17 cellular contexts compared by ENCODE assay signal in the genomic region with DNA sequence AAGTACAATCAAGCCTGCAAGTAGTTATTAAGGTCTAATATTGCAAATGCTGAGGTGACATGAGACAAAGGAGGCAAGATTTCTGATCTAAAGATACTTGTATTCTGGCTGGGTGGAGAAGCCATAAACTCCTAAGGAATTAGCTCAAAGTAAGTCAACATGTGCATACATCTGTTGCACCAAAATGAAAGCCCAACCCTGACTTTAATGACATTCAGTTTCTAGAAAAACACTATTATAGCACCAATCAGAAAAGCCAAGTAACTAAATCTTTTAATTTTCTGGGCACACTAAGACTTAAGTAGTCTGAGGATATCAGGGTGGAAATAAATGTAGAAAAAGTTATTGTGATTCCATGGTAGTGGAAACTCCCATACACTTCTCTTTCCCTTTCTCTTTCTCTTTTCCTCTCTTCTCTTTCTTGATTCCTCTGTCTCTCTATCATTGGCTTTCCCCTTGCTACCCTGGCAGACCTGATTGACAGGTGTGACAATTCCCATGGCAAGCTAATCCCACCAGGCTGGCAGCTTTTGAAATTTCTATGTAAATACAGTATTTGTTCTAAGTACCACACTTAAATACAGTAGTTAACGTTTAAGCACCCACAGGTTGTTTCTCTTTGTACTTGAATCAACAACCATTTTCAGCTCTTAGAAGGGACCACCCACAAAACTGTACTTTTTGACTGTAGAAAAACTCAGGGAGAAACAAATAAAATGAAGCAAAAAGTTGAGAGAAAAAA.
"Had no signal": no experiment of that assay in that cellular context is flagged by ENCODE, and none has a peak within 500 bp of the region (broad histone marks: within the 10 kb centered on the region; RNA-seq: fewer than 3 reads in every experiment).

No MANE protein-coding gene starts in this region.

- ATAC-seq: activated CD8-positive, alpha-beta T cell treated with anti-CD3 and anti-CD28 coated beads, Interleukin-2, amount 10 ng/mL, durations not matched to agents 7 days and 5 days; left colon had no signal

- H3K27ac Mint-ChIP-seq: activated CD8-positive, alpha-beta T cell treated with anti-CD3 and anti-CD28 coated beads, Interleukin-2, amount 10 ng/mL, durations not matched to agents 7 days and 5 days; activated naive CD8-positive, alpha-beta T cell treated with anti-CD3 and anti-CD28 coated beads, Interleukin-2, amount 10 ng/mL, durations not matched to agents 7 days and 5 days; naive B cell had no signal

- H3K4me3 Mint-ChIP-seq: activated CD8-positive, alpha-beta T cell treated with anti-CD3 and anti-CD28 coated beads, Interleukin-2, amount 10 ng/mL, durations not matched to agents 7 days and 5 days; activated naive CD8-positive, alpha-beta T cell treated with anti-CD3 and anti-CD28 coated beads, Interleukin-2, amount 10 ng/mL, durations not matched to agents 7 days and 5 days; naive B cell had no signal

- H3K9me3 Mint-ChIP-seq: activated naive CD8-positive, alpha-beta T cell treated with anti-CD3 and anti-CD28 coated beads, Interleukin-2, amount 10 ng/mL, durations not matched to agents 7 days and 5 days; naive B cell had no signal

- H3K9me3 ChIP-seq: neutrophil, stomach, thoracic aorta had no signal

- DNase-seq: activated CD4-positive, alpha-beta T cell treated with anti-CD3 and anti-CD28 coated beads for 4 hours; activated CD8-positive, alpha-beta memory T cell treated with anti-CD3 and anti-CD28 coated beads, Interleukin-2, amount 50 U/mL, for 48 hours; activated CD8-positive, alpha-beta T cell treated with anti-CD3 and anti-CD28 coated beads, Interleukin-2, amount 10 ng/mL, durations not matched to agents 7 days and 5 days; activated naive CD8-positive, alpha-beta T cell treated with anti-CD3 and anti-CD28 coated beads, Interleukin-2, amount 10 ng/mL, durations not matched to agents 7 days and 5 days; anterior cingulate cortex; cerebellar nuclear complex; dermis blood vessel endothelial cell; left colon; midbrain; naive B cell; posterior cingulate gyrus; small intestine; stomach; WERI-Rb-1 had no signal

- H3K36me3 ChIP-seq: neutrophil, stomach, thoracic aorta, WERI-Rb-1 had no signal

- H3K4me3 ChIP-seq: lung, stomach, thoracic aorta had no signal

- H3K36me3 Mint-ChIP-seq: activated naive CD8-positive, alpha-beta T cell treated with anti-CD3 and anti-CD28 coated beads, Interleukin-2, amount 10 ng/mL, durations not matched to agents 7 days and 5 days had no signal

- H3K27ac ChIP-seq: neutrophil, stomach, thoracic aorta, WERI-Rb-1 had no signal
